8 cellular contexts compared by ENCODE assay signal in the genomic region with DNA sequence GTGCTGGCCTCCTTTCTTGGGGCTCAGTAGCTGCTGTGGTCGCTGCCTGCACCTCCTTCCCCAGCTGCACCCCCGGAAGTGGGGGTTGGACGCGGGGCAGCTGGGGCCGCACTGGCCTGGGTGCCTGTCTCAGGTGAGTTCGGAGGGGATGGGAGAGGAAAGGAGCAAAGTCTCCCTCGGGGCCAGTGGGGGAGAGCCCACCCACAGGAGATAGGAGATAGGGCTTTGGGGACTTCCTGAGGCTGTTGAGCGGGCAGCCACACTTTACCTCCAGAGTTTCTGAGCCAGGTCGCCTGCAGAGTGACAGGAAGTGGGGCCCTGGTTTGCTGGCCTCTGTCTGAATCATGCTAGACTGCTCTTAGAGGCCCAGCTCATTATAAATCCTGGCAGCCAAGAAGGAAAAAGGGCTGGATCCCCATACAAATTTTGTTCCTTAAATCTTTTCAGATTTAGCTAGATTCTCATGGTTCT. TPM values are rescaled to one million over a fixed set of nuclear protein-coding genes. Genes with fewer than 3 reads are reported as not detected.
DNase-seq lines count a peak whose midpoint lies in the region; ATAC-seq and TF ChIP-seq lines count a peak whose summit lies in the region.

No MANE protein-coding gene starts in this region.

- peaks cover 52% of the 10 kb centered on the region for H3K4me1 ChIP-seq in parathyroid adenoma

- H3K9ac ChIP-seq in parathyroid adenoma = no peak overlapping the region

- peaks cover 8 to 25% of the 10 kb centered on the region in 2 donors for H3K36me3 Mint-ChIP-seq in activated T-cell treated with anti-CD3 and anti-CD28 coated beads, Interleukin-2, amount 50 U/mL, for 72 hours (ENCODE audit: insufficient read depth in 2 of 2)

- DNase-seq in KBM-7 (peak; percentile 76), COR-L47 (lab: John Stamatoyannopoulos, UW) (no peak), DMS 273 (lab: John Stamatoyannopoulos, UW; ENCODE audit: unreplicated experiment) (no peak)
- peak; percentile 68 to 73 for DNase-seq in activated T-cell treated with anti-CD3 and anti-CD28 coated beads, Interleukin-2, amount 50 U/mL, for 72 hours

- H3K9me3 ChIP-seq in parathyroid adenoma (ENCODE audit: control insufficient read depth, low read length) = no peaks in the 10 kb centered on the region

- ATAC-seq in GM21619 (IDR thresholded peaks at IDR 0.05; ENCODE audit: unreplicated experiment) (peak; percentile 66), esophagus mucosa (no peak)
- peak; percentile 85 to 92 for ATAC-seq in activated T-cell treated with anti-CD3 and anti-CD28 coated beads, Interleukin-2, amount 50 U/mL, for 72 hours (replicated peaks in 1 of 2)

- no peaks in the 10 kb centered on the region for H3K27me3 ChIP-seq in parathyroid adenoma (ENCODE audit: control insufficient read depth, insufficient read depth, low read length)

- H3K36me3 ChIP-seq in parathyroid adenoma (ENCODE audit: control insufficient read depth, insufficient read depth, low read length) = no peaks in the 10 kb centered on the region

- in situ Hi-C loops in KBM-7 (cut with MboI; ENCODE audit: low pct_unique_long_range_greater_than_20kb, low sequenced_read_pairs) = no loop called here

- no peaks in the 10 kb centered on the region for H3K27me3 Mint-ChIP-seq in activated T-cell treated with anti-CD3 and anti-CD28 coated beads, Interleukin-2, amount 50 U/mL, for 72 hours (ENCODE audit: low read depth)

- H2AFZ ChIP-seq in parathyroid adenoma = no peak overlapping the region

- no peaks in the 10 kb centered on the region for H3K9me3 Mint-ChIP-seq in activated T-cell treated with anti-CD3 and anti-CD28 coated beads, Interleukin-2, amount 50 U/mL, for 72 hours

- H3K4me3 ChIP-seq in GM12875 (ENCODE audit: low read depth, low read length) (peak overlapping the region; percentile 40), parathyroid adenoma (ENCODE audit: low read depth, low read length) (no peak overlapping the region)

- peak overlapping the region; percentile 80 for H3K27ac Mint-ChIP-seq in activated T-cell treated with anti-CD3 and anti-CD28 coated beads, Interleukin-2, amount 50 U/mL, for 72 hours

- H3K4me3 Mint-ChIP-seq in activated T-cell treated with anti-CD3 and anti-CD28 coated beads, Interleukin-2, amount 50 U/mL, for 72 hours = peak overlapping the region; percentile 78 to 84

- no peak overlapping the region for H3K4me2 ChIP-seq in parathyroid adenoma (ENCODE audit: low read length)

- peaks cover 74% of the 10 kb centered on the region for H3K79me2 ChIP-seq in parathyroid adenoma

- peak overlapping the region; percentile 52 for H3K27ac ChIP-seq in parathyroid adenoma

- peaks cover 96% of the 10 kb centered on the region for H3K4me1 Mint-ChIP-seq in activated T-cell treated with anti-CD3 and anti-CD28 coated beads, Interleukin-2, amount 50 U/mL, for 72 hours (ENCODE audit: low read depth)

- TF ChIP-seq CTCF in GM12875 (IDR thresholded peaks at IDR 0.05; ENCODE audit: borderline replicate concordance, insufficient read depth, low read depth, low read length) = no peak
- no peak for TF ChIP-seq CTCF in parathyroid adenoma (IDR thresholded peaks at IDR 0.05)

RNA-seq across cellular contexts. Expression of a gene that starts 8.1 kb away (rescaled TPM):
- 100 to 1,000 TPM; 101 to 107 TPM for total RNA-seq in activated T-cell treated with anti-CD3 and anti-CD28 coated beads, Interleukin-2, amount 50 U/mL, for 72 hours
- 25.5 TPM for total RNA-seq in esophagus mucosa

Comparison
In these comparisons a context has a peak if more than half of its experiments do, and no peak if none do; other contexts are left out.
1. DNase-seq: peak in KBM-7 (single experiment) and activated T-cell treated with anti-CD3 and anti-CD28 coated beads, Interleukin-2, amount 50 U/mL, for 72 hours (2 of 2); none in COR-L47 (single experiment) and DMS 273 (single experiment).